8 cellular contexts compared by ENCODE assay signal in the genomic region with DNA sequence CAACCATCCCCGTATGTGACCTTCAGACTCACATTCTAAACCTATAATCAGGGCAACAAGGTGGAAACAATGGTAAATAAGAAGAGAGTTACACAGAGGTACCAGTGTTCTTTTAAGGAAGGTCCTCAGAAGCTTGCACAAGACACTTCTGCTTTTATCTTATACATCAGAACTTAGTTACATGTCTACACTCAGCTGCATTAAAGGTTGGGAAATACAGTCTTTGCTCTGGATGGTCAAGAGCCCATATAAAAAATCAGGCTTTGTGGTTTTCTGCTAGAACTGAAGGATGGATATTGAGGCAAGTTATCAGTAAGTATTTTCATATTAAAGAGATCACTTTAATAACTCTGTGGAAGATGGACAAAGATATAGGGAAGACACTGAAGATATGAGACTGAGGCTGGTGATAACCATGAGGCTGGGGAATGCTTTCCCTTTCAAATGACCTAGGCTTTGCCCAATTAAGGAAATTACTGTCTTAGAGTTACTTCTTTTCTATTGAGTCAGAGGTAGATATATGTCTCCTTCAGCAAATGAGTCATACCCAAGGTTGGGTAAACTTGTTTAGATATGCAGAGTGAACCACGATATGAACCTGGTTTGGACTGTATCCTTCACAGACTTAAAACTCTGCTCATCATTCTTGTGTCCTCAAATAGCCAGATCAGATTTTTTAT.
A peak's percentile ranks its signal among the peaks of the same experiment; 100 is the strongest.
DNase-seq lines count a peak whose midpoint lies in the region; ATAC-seq and TF ChIP-seq lines count a peak whose summit lies in the region.

No MANE protein-coding gene starts in this region.

- ATAC-seq in GM19023 (IDR thresholded peaks at IDR 0.05; ENCODE audit: unreplicated experiment) (peak; percentile 47), HG03103 (IDR thresholded peaks at IDR 0.05; ENCODE audit: low read depth, unreplicated experiment) (peak; percentile 40)
- ATAC-seq in activated T-helper 17 cell treated with anti-CD3 and anti-CD28 coated beads, Interleukin-2, amount 50 U/mL, for 72 hours (replicated peaks), result peak; percentile 70

- peaks cover 4% of the 10 kb centered on the region for H3K4me1 Mint-ChIP-seq in activated T-helper 17 cell treated with anti-CD3 and anti-CD28 coated beads, Interleukin-2, amount 50 U/mL, for 72 hours
- H3K4me1 Mint-ChIP-seq in mesothelial cell of epicardium, result peaks cover 33% of the 10 kb centered on the region

- no peaks in the 10 kb centered on the region for H3K36me3 Mint-ChIP-seq in activated T-helper 17 cell treated with anti-CD3 and anti-CD28 coated beads, Interleukin-2, amount 50 U/mL, for 72 hours (ENCODE audit: low read depth)
- no peaks in the 10 kb centered on the region for H3K36me3 Mint-ChIP-seq in mesothelial cell of epicardium

- no peaks in the 10 kb centered on the region for H3K9me3 Mint-ChIP-seq in activated T-helper 17 cell treated with anti-CD3 and anti-CD28 coated beads, Interleukin-2, amount 50 U/mL, for 72 hours
- H3K9me3 Mint-ChIP-seq in mesothelial cell of epicardium, result no peaks in the 10 kb centered on the region

- H3K27ac Mint-ChIP-seq in activated T-helper 17 cell treated with anti-CD3 and anti-CD28 coated beads, Interleukin-2, amount 50 U/mL, for 72 hours, result no peak overlapping the region
- no peak overlapping the region for H3K27ac Mint-ChIP-seq in mesothelial cell of epicardium

- DNase-seq in A172 (ENCODE audit: low spot score) (peak; percentile 94), KG1 (lab: John Stamatoyannopoulos, UW) (no peak), mesothelial cell of epicardium (ENCODE audit: low spot score in 2 of 2, unreplicated experiment in 2 of 2) (no peak), NCI-H526 (lab: John Stamatoyannopoulos, UW) (no peak), germinal center (ENCODE audit: low spot score) (no peak)

- H3K27me3 Mint-ChIP-seq in activated T-helper 17 cell treated with anti-CD3 and anti-CD28 coated beads, Interleukin-2, amount 50 U/mL, for 72 hours, result peaks cover 52% of the 10 kb centered on the region
- H3K27me3 Mint-ChIP-seq in mesothelial cell of epicardium (ENCODE audit: low read depth), result peaks cover 11% of the 10 kb centered on the region

- no peak for TF ChIP-seq CTCF in mesothelial cell of epicardium (IDR thresholded peaks at IDR 0.05; ENCODE audit: unreplicated experiment)

- no peak overlapping the region for H3K4me3 Mint-ChIP-seq in activated T-helper 17 cell treated with anti-CD3 and anti-CD28 coated beads, Interleukin-2, amount 50 U/mL, for 72 hours
- H3K4me3 Mint-ChIP-seq in mesothelial cell of epicardium, result no peak overlapping the region
